29 cellular contexts compared by ENCODE assay signal in the genomic region with DNA sequence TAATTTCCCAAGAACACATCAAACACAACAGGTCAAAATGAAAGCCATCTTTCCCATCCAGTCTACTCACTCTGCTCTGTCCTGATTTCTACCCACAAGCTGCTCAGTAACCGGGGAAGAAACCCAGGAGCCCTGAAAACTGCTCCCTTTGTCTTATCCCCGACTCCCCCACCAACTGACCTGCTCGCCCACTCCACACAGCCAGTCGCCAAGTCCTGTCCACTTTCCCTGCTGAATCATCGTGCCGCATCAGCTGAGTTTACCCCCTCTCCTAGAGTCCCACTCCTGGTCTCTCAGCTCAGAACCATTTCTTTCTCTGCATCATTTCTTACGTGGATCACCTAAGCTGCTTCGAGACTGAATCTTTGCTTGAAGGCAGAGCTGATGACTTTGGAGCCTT. TPM values are rescaled to one million over a fixed set of nuclear protein-coding genes. Genes with fewer than 3 reads are reported as not detected.
"Had no signal": no experiment of that assay in that cellular context is flagged by ENCODE, and none has a peak within 500 bp of the region (broad histone marks: within the 10 kb centered on the region; RNA-seq: fewer than 3 reads in every experiment).

No MANE protein-coding gene starts in this region.

- H3K4me1 ChIP-seq: pancreas, prostate gland, suprapubic skin, tibial artery, upper lobe of right lung had no signal

- H3K36me3 Mint-ChIP-seq: immature natural killer cell; mesothelial cell of epicardium; naive B cell; natural killer cell; stimulated activated naive B cell treated with anti-CD40 and anti-IgM and Interleukin-4, amounts not matched to agents 10 μg/mL and 1 μg/mL and 100 μg/mL, for 72 hours had no signal

- ATAC-seq: natural killer cell; pancreas; right cardiac atrium; sciatic nerve; stimulated activated naive B cell treated with anti-CD40 and anti-IgM and Interleukin-4, amounts not matched to agents 10 μg/mL and 1 μg/mL and 100 μg/mL, for 72 hours; upper lobe of right lung had no signal

- H3K27ac Mint-ChIP-seq: immature natural killer cell; mesothelial cell of epicardium; naive B cell; natural killer cell; nephron progenitor cell; stimulated activated naive B cell treated with anti-CD40 and anti-IgM and Interleukin-4, amounts not matched to agents 10 μg/mL and 1 μg/mL and 100 μg/mL, for 72 hours; stimulated activated naive CD8-positive, alpha-beta T cell treated with anti-CD3 and anti-CD28 coated beads, Interleukin-15, Interleukin-2, amounts not matched to agents 100 ng/mL and 50 ng/mL, for 24 hours had no signal

- H3K9me3 Mint-ChIP-seq: immature natural killer cell; mesothelial cell of epicardium; naive B cell; natural killer cell; nephron progenitor cell; stimulated activated naive B cell treated with anti-CD40 and anti-IgM and Interleukin-4, amounts not matched to agents 10 μg/mL and 1 μg/mL and 100 μg/mL, for 72 hours; stimulated activated naive CD8-positive, alpha-beta T cell treated with anti-CD3 and anti-CD28 coated beads, Interleukin-15, Interleukin-2, amounts not matched to agents 100 ng/mL and 50 ng/mL, for 24 hours had no signal

- H3K27me3 ChIP-seq: pancreas, upper lobe of right lung had no signal

- H3K36me3 ChIP-seq: left ventricle myocardium inferior, pancreas, prostate gland, suprapubic skin, thoracic aorta, tibial artery, upper lobe of right lung had no signal

- H3K27ac ChIP-seq: left ventricle myocardium inferior, pancreas, prostate gland, skin epidermis, suprapubic skin, thoracic aorta, tibial artery, upper lobe of right lung had no signal

- H3K4me3 Mint-ChIP-seq: immature natural killer cell; mesothelial cell of epicardium; naive B cell; natural killer cell; nephron progenitor cell; stimulated activated naive B cell treated with anti-CD40 and anti-IgM and Interleukin-4, amounts not matched to agents 10 μg/mL and 1 μg/mL and 100 μg/mL, for 72 hours; stimulated activated naive CD8-positive, alpha-beta T cell treated with anti-CD3 and anti-CD28 coated beads, Interleukin-15, Interleukin-2, amounts not matched to agents 100 ng/mL and 50 ng/mL, for 24 hours had no signal

- FAIRE-seq: islet of Langerhans, pancreas, urothelium cell line had no signal

- DNase-seq: hypothalamus; immature natural killer cell; left ventricle myocardium inferior; mesendoderm; naive B cell; natural killer cell; nephron progenitor cell; nucleus accumbens; pancreas; posterior cingulate gyrus; retina; right cardiac atrium; stimulated activated CD4-positive, alpha-beta T cell treated with anti-CD3 and anti-CD28 coated beads, Interleukin-12 subunit alpha, Interleukin-12 subunit beta, amount 100 ng/mL, for 4 hours; stimulated activated CD4-positive, alpha-beta T cell treated with anti-CD3 and anti-CD28 coated beads, Interleukin-15, amount 100 ng/mL, for 24 hours; stimulated activated CD4-positive, alpha-beta T cell treated with anti-CD3 and anti-CD28 coated beads, Interleukin-4, amount 100 ng/mL, for 1 hour; stimulated activated naive B cell treated with anti-CD40 and anti-IgM and Interleukin-4, amounts not matched to agents 10 μg/mL and 1 μg/mL and 100 μg/mL, for 72 hours; tibial artery; trophoblast cell; upper lobe of right lung had no signal

- H3K4me3 ChIP-seq: left ventricle myocardium inferior, lung, pancreas, prostate gland, skin epidermis, suprapubic skin, thoracic aorta, tibial artery, upper lobe of right lung had no signal

- H3K9me3 ChIP-seq: left ventricle myocardium inferior, pancreas, prostate gland, suprapubic skin, thoracic aorta, tibial artery, upper lobe of right lung had no signal

- H3K4me1 Mint-ChIP-seq: immature natural killer cell, mesothelial cell of epicardium, natural killer cell had no signal

RNA-seq across cellular contexts. Expression of a gene that starts 42.7 kb away (rescaled TPM):
- total RNA-seq: natural killer cell had no signal
- polyA plus RNA-seq: immature natural killer cell had no signal
